11 cellular contexts compared by ENCODE assay signal in genomic region chr20:49892260-49893216, GRCh38. TPM values are rescaled to one million over a fixed set of nuclear protein-coding genes. Genes with fewer than 3 reads are reported as not detected.
A peak's percentile ranks its signal among the peaks of the same experiment; 100 is the strongest.
DNase-seq lines count a peak whose midpoint lies in the region; ATAC-seq and TF ChIP-seq lines count a peak whose summit lies in the region.
"Had no signal": no experiment of that assay in that cellular context is flagged by ENCODE, and none has a peak within 500 bp of the region (broad histone marks: within the 10 kb centered on the region; RNA-seq: fewer than 3 reads in every experiment).

No MANE protein-coding gene starts in this region.

- H3K36me3 ChIP-seq in H7 (replicated peaks; ENCODE audit: control insufficient read depth, insufficient read depth, low read length) (no peaks in the 10 kb centered on the region; the same call in 1 of the 2 replicates), cardiac muscle cell (no peaks in the 10 kb centered on the region)

- peaks cover 29% of the 10 kb centered on the region for H3K4me1 Mint-ChIP-seq in T-helper 17 cell

- no peak overlapping the region for H3K4me3 ChIP-seq in H7 (ENCODE audit: insufficient read depth, low read depth, low read length)
- H3K4me3 ChIP-seq in cardiac muscle cell: no peak overlapping the region

- intact Hi-C loops in sciatic nerve (cut with DNase I): no loop called here

- peak overlapping the region; percentile 88 for H3K27ac ChIP-seq in cardiac muscle cell

- peaks cover 37% of the 10 kb centered on the region for H3K4me1 ChIP-seq in cardiac muscle cell (ENCODE audit: low read depth)

- DNase-seq in H7: peak; percentile 48
- no peak for DNase-seq in T-helper 17 cell
- DNase-seq in cardiac muscle cell (ENCODE audit: low read depth in 1 of 2, low spot score in 1 of 2): peak; percentile 43 to 51
- peak; percentile 63 for DNase-seq in sciatic nerve (ENCODE audit: low spot score)
- no peak for DNase-seq in cortex of kidney (lab: John Stamatoyannopoulos, UW)
- DNase-seq in NCI-H510A treated with DMSO at 0.1 percent for 48 hours (lab: John Stamatoyannopoulos, UW): no peak
- DNase-seq: activated T-cell treated with anti-CD3 and anti-CD28 coated beads, Interleukin-2, amount 50 U/mL, for 4 hours; DND-41; KG1; NCI-H226 had no signal

- H3K36me3 Mint-ChIP-seq in T-helper 17 cell (ENCODE audit: low read depth): no peaks in the 10 kb centered on the region

- H3K9me3 ChIP-seq in T-helper 17 cell (ENCODE audit: control insufficient read depth, low read length, poor library complexity, severe bottlenecking) (no peaks in the 10 kb centered on the region), cardiac muscle cell (ENCODE audit: low read depth) (no peaks in the 10 kb centered on the region)

- peak overlapping the region; percentile 31 for H3K4me3 Mint-ChIP-seq in T-helper 17 cell
- H3K4me3 Mint-ChIP-seq: activated T-cell treated with anti-CD3 and anti-CD28 coated beads, Interleukin-2, amount 50 U/mL, for 4 hours had no signal

- TF ChIP-seq CTCF in cardiac muscle cell (IDR thresholded peaks at IDR 0.05; ENCODE audit: low read depth, low read length): no peak

- H3K27me3 Mint-ChIP-seq in T-helper 17 cell: no peaks in the 10 kb centered on the region

- ATAC-seq in T-helper 17 cell: no peak
- ATAC-seq in sciatic nerve: no peak
- ATAC-seq in esophagus mucosa: no peak

- H3K27ac Mint-ChIP-seq in T-helper 17 cell: peak overlapping the region; percentile 71

- H3K27me3 ChIP-seq in H7 (ENCODE audit: control insufficient read depth, insufficient read depth, low read length) (no peaks in the 10 kb centered on the region), cardiac muscle cell (no peaks in the 10 kb centered on the region)

RNA-seq across cellular contexts. Expression of gene SPATA2, which starts 22.8 kb away (rescaled TPM):
- total RNA-seq in H7 (2014; rRNA removed; shearing (Covaris generic)): 9.7 and 11.5 TPM in 2 replicates
- 10 to 100 TPM; 23.5 to 24.9 TPM for total RNA-seq in T-helper 17 cell
- total RNA-seq in cardiac muscle cell: 5.8 and 6.0 TPM in 2 replicates
- 9.4 and 9.5 TPM in 2 replicates for polyA plus RNA-seq in cardiac muscle cell
- 8.2 TPM for total RNA-seq in sciatic nerve
- total RNA-seq in esophagus mucosa: 4.1 TPM

RNA-seq across cellular contexts. Expression of gene RNF114, which starts 43.7 kb away (rescaled TPM):
- 75.7 and 76.4 TPM in 2 replicates for total RNA-seq in H7 (2014; rRNA removed; shearing (Covaris generic))
- total RNA-seq in T-helper 17 cell: 100 to 1,000 TPM; 104 to 111 TPM
- 158 and 269 TPM in 2 replicates for total RNA-seq in cardiac muscle cell
- 53.0 and 90.3 TPM in 2 replicates for polyA plus RNA-seq in cardiac muscle cell
- total RNA-seq in sciatic nerve: 80.5 TPM
- 36.1 TPM for total RNA-seq in esophagus mucosa

Comparison
In these comparisons a context has a peak if more than half of its experiments do, and no peak if none do; other contexts are left out.
1. DNase-seq: peak in H7 (single experiment), cardiac muscle cell (2 of 2) and sciatic nerve (single experiment); none in T-helper 17 cell (0 of 3), cortex of kidney (single experiment) and NCI-H510A treated with DMSO at 0.1 percent for 48 hours (single experiment).